Comparison of ENCODE assay signal across 8 cellular contexts in the genomic region with DNA sequence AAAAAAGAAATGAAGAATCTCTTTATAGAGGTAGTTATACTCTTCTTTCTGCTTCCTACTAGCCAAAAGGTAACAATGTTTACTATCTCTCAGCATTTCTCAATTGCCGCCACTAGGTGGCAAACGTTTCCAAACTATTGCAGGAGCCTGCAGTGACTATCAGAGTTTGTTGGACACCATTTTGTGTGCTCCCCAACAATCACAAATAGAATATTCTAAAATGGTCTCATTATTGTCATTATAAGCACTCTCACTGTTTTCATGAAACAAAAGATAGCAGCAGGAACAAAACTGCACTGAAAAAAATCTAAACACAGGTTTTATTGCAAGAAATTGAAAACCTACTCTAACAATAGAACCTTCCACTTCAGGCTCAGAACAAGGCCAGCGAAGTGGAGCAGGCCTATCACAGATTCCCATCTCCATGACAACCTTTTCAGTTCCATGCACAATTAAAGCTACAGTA.
DNase-seq lines count a peak whose midpoint lies in the region; ATAC-seq and TF ChIP-seq lines count a peak whose summit lies in the region.

No MANE protein-coding gene starts in this region.

- intact Hi-C loops in Right ventricle myocardium superior (cut with DNase I): loop anchor here (10.0 kb wide), 1 partner anchor 304 kb away; no protein-coding TSS in a partner anchor
- intact Hi-C loops in prostate gland (cut with DNase I): loop anchor here (5.0 kb wide), 2 partner anchors 302 to 527 kb away; no protein-coding TSS in a partner anchor
- intact Hi-C loops in aorta (cut with DNase I): loop anchor here (2.0 to 10.0 kb wide), 3 partner anchors 300 to 527 kb away; no protein-coding TSS in a partner anchor

- no peaks in the 10 kb centered on the region for H3K36me3 Mint-ChIP-seq in activated naive CD4-positive, alpha-beta T cell treated with anti-CD3 and anti-CD28 coated beads, Interleukin-2, amount 50 U/mL, for 72 hours

- WGBS in prostate gland: 15% methylated on average over 3 of the region's 3 CpGs
- 11 to 12% methylated on average over 3 of the region's 3 CpGs for WGBS in aorta, 2 donors

- ATAC-seq in HG02588 (IDR thresholded peaks at IDR 0.05; ENCODE audit: unreplicated experiment) (peak; percentile 97), Right ventricle myocardium superior (ENCODE audit: poor library complexity) (peak; percentile 97), aorta (ENCODE audit: low FRiP score) (peak; percentile 89)
- peak; percentile 68 to 82 for ATAC-seq in activated naive CD4-positive, alpha-beta T cell treated with anti-CD3 and anti-CD28 coated beads, Interleukin-2, amount 50 U/mL, for 72 hours

- TF ChIP-seq CTCF in GM12873 (IDR thresholded peaks at IDR 0.05; ENCODE audit: insufficient read depth, low read depth, low read length, missing control alignments) (peak; percentile 70), prostate gland (IDR thresholded peaks at IDR 0.05) (peak; percentile 54 to 90 (median 76))

- TF ChIP-seq POLR2A in prostate gland (IDR thresholded peaks at IDR 0.05): no peak

- H3K4me3 ChIP-seq in prostate gland (no peak overlapping the region), aorta (ENCODE audit: low read length in 2 of 2) (no peak overlapping the region)

- H3K27me3 ChIP-seq in prostate gland (replicated peaks; ENCODE audit: insufficient read depth) (no peaks in the 10 kb centered on the region), aorta (ENCODE audit: control insufficient read depth in 1 of 2, insufficient read depth in 2 of 2, low read length in 1 of 2) (no peaks in the 10 kb centered on the region)

- no peak overlapping the region for H3K27ac Mint-ChIP-seq in activated naive CD4-positive, alpha-beta T cell treated with anti-CD3 and anti-CD28 coated beads, Interleukin-2, amount 50 U/mL, for 72 hours

- in situ Hi-C loops in SK-MEL-5 (cut with HindIII; ENCODE audit: low pct_unique_long_range_greater_than_20kb, low sequenced_read_pairs): no loop called here

- DNase-seq in MV-4-11 (lab: John Stamatoyannopoulos, UW): peak; percentile 66
- DNase-seq in SK-MEL-5 (ENCODE audit: low read depth, low spot score): peak; percentile 89
- peak in 1 of 2 donors; percentile 60 for DNase-seq in activated naive CD4-positive, alpha-beta T cell treated with anti-CD3 and anti-CD28 coated beads, Interleukin-2, amount 50 U/mL, for 72 hours (ENCODE audit: low spot score in 2 of 2)
- peak; percentile 53 for DNase-seq in Right ventricle myocardium superior
- peak; percentile 79 for DNase-seq in prostate gland (ENCODE audit: low spot score)
- DNase-seq in aorta: peak in 1 of 2 donors; percentile 74

- H3K9me3 ChIP-seq in prostate gland (no peaks in the 10 kb centered on the region), aorta (ENCODE audit: control insufficient read depth, low read length) (no peaks in the 10 kb centered on the region)

- H3K4me1 ChIP-seq in prostate gland (replicated peaks): no peaks in the 10 kb centered on the region
- no peaks in the 10 kb centered on the region for H3K4me1 ChIP-seq in aorta (ENCODE audit: control insufficient read depth in 1 of 2, insufficient read depth in 2 of 2, low read length in 2 of 2)

- no peaks in the 10 kb centered on the region for H3K36me3 ChIP-seq in prostate gland
- H3K36me3 ChIP-seq in aorta (ENCODE audit: control insufficient read depth in 1 of 2, insufficient read depth in 2 of 2, low read length in 1 of 2): no peaks in the 10 kb centered on the region

- no peaks in the 10 kb centered on the region for H3K9me3 Mint-ChIP-seq in activated naive CD4-positive, alpha-beta T cell treated with anti-CD3 and anti-CD28 coated beads, Interleukin-2, amount 50 U/mL, for 72 hours

- H3K27ac ChIP-seq in prostate gland (no peak overlapping the region), aorta (ENCODE audit: low read depth in 1 of 2, low read length in 2 of 2) (no peak overlapping the region)
